ENCODE assay signal across 1 cellular context in genomic region chr1:175597969-175598765, GRCh38.
TF ChIP-seq lines count a peak whose summit lies in the region.

No MANE protein-coding gene starts in this region.

TF ChIP-seq in HepG2, 621 proteins besides CTCF, POLR2A, EP300 and RAD21 (continued from another document):
- TF ChIP-seq ZNF800 (CRISPR knock-in tag; IDR thresholded peaks at IDR 0.05): no peak
- no peak for TF ChIP-seq MED1 (CRISPR knock-in tag; IDR thresholded peaks at IDR 0.05)
- no peak for TF ChIP-seq KLF16 (CRISPR knock-in tag; IDR thresholded peaks at IDR 0.05)
- no peak for TF ChIP-seq ZNF512 (CRISPR knock-in tag; IDR thresholded peaks at IDR 0.05)
- TF ChIP-seq GABPB1 (CRISPR knock-in tag; IDR thresholded peaks at IDR 0.05): no peak
- TF ChIP-seq KDM3A (CRISPR knock-in tag; IDR thresholded peaks at IDR 0.05; ENCODE audit: low read depth): no peak
- TF ChIP-seq GPN1 (CRISPR knock-in tag; IDR thresholded peaks at IDR 0.05; ENCODE audit: borderline replicate concordance): no peak
- TF ChIP-seq KDM6A (CRISPR knock-in tag; IDR thresholded peaks at IDR 0.05; ENCODE audit: low read depth): no peak
- TF ChIP-seq SP2 (CRISPR knock-in tag; IDR thresholded peaks at IDR 0.05): no peak
- TF ChIP-seq ZMYM3 (CRISPR knock-in tag; IDR thresholded peaks at IDR 0.05): no peak
- no peak for TF ChIP-seq ZC3H4 (CRISPR knock-in tag; IDR thresholded peaks at IDR 0.05; ENCODE audit: borderline replicate concordance)
- no peak for TF ChIP-seq SKIL (CRISPR knock-in tag; IDR thresholded peaks at IDR 0.05; ENCODE audit: borderline replicate concordance)
- TF ChIP-seq MTA3 (CRISPR knock-in tag; IDR thresholded peaks at IDR 0.05): no peak
- TF ChIP-seq ATAD3A (CRISPR knock-in tag; IDR thresholded peaks at IDR 0.05): no peak
